ENCODE assay signal across 8 cellular contexts in genomic region chr5:71778678-71779276, GRCh38. TPM values are rescaled to one million over a fixed set of nuclear protein-coding genes. Genes with fewer than 3 reads are reported as not detected.
DNase-seq lines count a peak whose midpoint lies in the region; ATAC-seq and TF ChIP-seq lines count a peak whose summit lies in the region.

No MANE protein-coding gene starts in this region.

- no peaks in the 10 kb centered on the region for H3K36me3 ChIP-seq in neural cell (ENCODE audit: insufficient read depth, low read length)
- H3K36me3 ChIP-seq in suprapubic skin: no peaks in the 10 kb centered on the region

- H3K36me3 Mint-ChIP-seq in chondrocyte (ENCODE audit: low read depth): no peaks in the 10 kb centered on the region
- H3K36me3 Mint-ChIP-seq in activated naive CD8-positive, alpha-beta T cell treated with anti-CD3 and anti-CD28 coated beads, Interleukin-2, amount 50 U/mL, for 24 hours (ENCODE audit: low read depth): no peaks in the 10 kb centered on the region

- H2AFZ ChIP-seq in neural cell (ENCODE audit: low read depth, low read length): peak overlapping the region; percentile 12

- no peak for TF ChIP-seq POLR2A in suprapubic skin (IDR thresholded peaks at IDR 0.05)

- no peak for ATAC-seq in activated naive CD8-positive, alpha-beta T cell treated with anti-CD3 and anti-CD28 coated beads, Interleukin-2, amount 50 U/mL, for 24 hours

- no peaks in the 10 kb centered on the region for H4K20me1 ChIP-seq in neural cell (ENCODE audit: insufficient read depth)

- TF ChIP-seq EP300 in neural cell (conservative IDR thresholded peaks at IDR 0.05; ENCODE audit: poor library complexity, severe bottlenecking) (peak; percentile 39), suprapubic skin (IDR thresholded peaks at IDR 0.05) (no peak)

- peaks cover 10% of the 10 kb centered on the region for H3K27me3 Mint-ChIP-seq in chondrocyte (ENCODE audit: low read depth)
- H3K27me3 Mint-ChIP-seq in activated naive CD8-positive, alpha-beta T cell treated with anti-CD3 and anti-CD28 coated beads, Interleukin-2, amount 50 U/mL, for 24 hours: peaks cover 10% of the 10 kb centered on the region

- H3K9me3 ChIP-seq in neural cell (ENCODE audit: low read length): no peaks in the 10 kb centered on the region
- no peaks in the 10 kb centered on the region for H3K9me3 ChIP-seq in suprapubic skin

- H3K4me3 Mint-ChIP-seq in chondrocyte (ENCODE audit: unreplicated experiment): no peak overlapping the region
- H3K4me3 Mint-ChIP-seq in activated naive CD8-positive, alpha-beta T cell treated with anti-CD3 and anti-CD28 coated beads, Interleukin-2, amount 50 U/mL, for 24 hours: no peak overlapping the region

- H3K9ac ChIP-seq in neural cell (ENCODE audit: low read length): peak overlapping the region; percentile 6

- 78% methylated on average over 4 of the region's 4 CpGs for WGBS in suprapubic skin

- H3K27ac ChIP-seq in neural cell (ENCODE audit: low read length) (peak overlapping the region; percentile 44), suprapubic skin (no peak overlapping the region)

- peaks cover 36% of the 10 kb centered on the region for H3K79me2 ChIP-seq in neural cell (replicated peaks; ENCODE audit: insufficient read depth, low read length)

- peak; percentile 100 for TF ChIP-seq RAD21 in neural cell (conservative IDR thresholded peaks at IDR 0.05)

- H3F3A ChIP-seq in neural cell (ENCODE audit: insufficient read depth, low read length, poor library complexity, severe bottlenecking): no peaks in the 10 kb centered on the region

- H3K4me2 ChIP-seq in neural cell (ENCODE audit: low read length): no peak overlapping the region

- TF ChIP-seq CTCF in chondrocyte (IDR thresholded peaks at IDR 0.05): peak; percentile 81
- TF ChIP-seq CTCF in neural cell (IDR thresholded peaks at IDR 0.05; ENCODE audit: poor library complexity, severe bottlenecking): peak; percentile 98
- TF ChIP-seq CTCF in suprapubic skin (IDR thresholded peaks at IDR 0.05): peak in 1 of 2 donors; percentile 71

- H3K27ac Mint-ChIP-seq in chondrocyte (ENCODE audit: unreplicated experiment): no peak overlapping the region
- no peak overlapping the region for H3K27ac Mint-ChIP-seq in activated naive CD8-positive, alpha-beta T cell treated with anti-CD3 and anti-CD28 coated beads, Interleukin-2, amount 50 U/mL, for 24 hours

- no peak overlapping the region for H3K4me3 ChIP-seq in neural cell (ENCODE audit: low read length)
- H3K4me3 ChIP-seq in suprapubic skin: no peak overlapping the region

- no peaks in the 10 kb centered on the region for H3K9me2 ChIP-seq in neural cell (ENCODE audit: insufficient read depth, low read length)

- H3K4me1 Mint-ChIP-seq in chondrocyte (ENCODE audit: low read depth): peaks cover 13% of the 10 kb centered on the region
- H3K4me1 Mint-ChIP-seq in activated naive CD8-positive, alpha-beta T cell treated with anti-CD3 and anti-CD28 coated beads, Interleukin-2, amount 50 U/mL, for 24 hours: peaks cover 22% of the 10 kb centered on the region

- DNase-seq in NCI-H2171 treated with DMSO at 0.1 percent for 48 hours (lab: John Stamatoyannopoulos, UW) (peak; percentile 19), NCI-H2171 (lab: John Stamatoyannopoulos, UW) (no peak), NCI-H2107 treated with DMSO at 0.1 percent for 48 hours (lab: John Stamatoyannopoulos, UW; ENCODE audit: unreplicated experiment) (peak; percentile 40), chondrocyte (ENCODE audit: low spot score) (no peak), NCI-H187 treated with DMSO at 0.1 percent for 48 hours (lab: John Stamatoyannopoulos, UW) (no peak), suprapubic skin (ENCODE audit: low spot score in 2 of 2) (no peak)
- DNase-seq in activated naive CD8-positive, alpha-beta T cell treated with anti-CD3 and anti-CD28 coated beads, Interleukin-2, amount 50 U/mL, for 24 hours: no peak

- H3K27me3 ChIP-seq in neural cell (ENCODE audit: insufficient read depth, low read depth, low read length) (no peaks in the 10 kb centered on the region), suprapubic skin (no peaks in the 10 kb centered on the region)

- H3K9me3 Mint-ChIP-seq in chondrocyte (ENCODE audit: low read depth): no peaks in the 10 kb centered on the region
- H3K9me3 Mint-ChIP-seq in activated naive CD8-positive, alpha-beta T cell treated with anti-CD3 and anti-CD28 coated beads, Interleukin-2, amount 50 U/mL, for 24 hours: no peaks in the 10 kb centered on the region

- H3K4me1 ChIP-seq in suprapubic skin: peaks cover 15% of the 10 kb centered on the region

TF ChIP-seq in neural cell, 6 proteins besides CTCF, POLR2A, EP300 and RAD21:
- peak; percentile 63 for TF ChIP-seq POLR2AphosphoS5 (IDR thresholded peaks at IDR 0.05)
- TF ChIP-seq MXI1 (conservative IDR thresholded peaks at IDR 0.05; ENCODE audit: poor library complexity, severe bottlenecking): no peak
- TF ChIP-seq SMC3 (conservative IDR thresholded peaks at IDR 0.05; ENCODE audit: poor library complexity): peak; percentile 97

RNA-seq across cellular contexts. Expression of gene CARTPT, which starts 59.7 kb away (rescaled TPM):
- total RNA-seq in chondrocyte (not detected in 3 replicates), suprapubic skin (not detected)
- 0.71 TPM in 1 of 2 replicates, not detected in the other for polyA plus RNA-seq in neural cell
- polyA minus RNA-seq in neural cell: not detected in 2 replicates

Comparison
In these comparisons a context has a peak if more than half of its experiments do, and no peak if none do; other contexts are left out.
1. DNase-seq: peak in NCI-H2171 treated with DMSO at 0.1 percent for 48 hours (single experiment) and NCI-H2107 treated with DMSO at 0.1 percent for 48 hours (single experiment); none in NCI-H2171 (single experiment), chondrocyte (single experiment), NCI-H187 treated with DMSO at 0.1 percent for 48 hours (single experiment), activated naive CD8-positive, alpha-beta T cell treated with anti-CD3 and anti-CD28 coated beads, Interleukin-2, amount 50 U/mL, for 24 hours (single experiment) and suprapubic skin (0 of 2).